In the genomic region with DNA sequence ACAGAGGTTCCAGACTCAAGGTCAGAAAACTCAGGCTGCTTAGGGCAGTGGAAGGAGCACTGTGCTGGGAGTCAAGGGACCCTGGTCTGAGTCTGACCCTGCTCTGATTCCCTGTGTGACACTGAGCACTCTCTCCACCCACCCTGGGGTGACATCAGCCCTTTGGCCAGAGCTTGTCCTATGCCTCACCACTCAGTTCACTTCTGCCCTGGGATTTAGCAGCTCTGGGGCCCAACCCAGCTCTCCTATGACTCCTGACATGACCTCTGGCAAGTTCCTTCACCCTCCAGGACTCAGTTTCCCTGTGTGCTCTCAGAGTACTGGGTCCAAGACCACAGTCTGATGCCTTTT, we compare ENCODE assay signal across 14 cellular contexts.
DNase-seq lines count a peak whose midpoint lies in the region; ATAC-seq, FAIRE-seq and TF ChIP-seq lines count a peak whose summit lies in the region.
"Had no signal": no experiment of that assay in that cellular context is flagged by ENCODE, and none has a peak within 500 bp of the region (broad histone marks: within the 10 kb centered on the region; RNA-seq: fewer than 3 reads in every experiment).

No MANE protein-coding gene starts in this region.

- no peaks in the 10 kb centered on the region for H3K4me1 Mint-ChIP-seq in stimulated activated naive CD8-positive, alpha-beta T cell treated with anti-CD3 and anti-CD28 coated beads, Interleukin-15, amount 100 ng/mL, for 72 hours
- H3K4me1 Mint-ChIP-seq in CD4-positive, alpha-beta memory T cell: no peaks in the 10 kb centered on the region
- H3K4me1 Mint-ChIP-seq: GM23338 had no signal

- in situ Hi-C loops in brain microvascular endothelial cell (cut with HindIII; ENCODE audit: low pct_ligation_motif_present, low sequenced_read_pairs): no loop called here

- no peaks in the 10 kb centered on the region for H3K9me3 ChIP-seq in CD4-positive, alpha-beta memory T cell (ENCODE audit: control insufficient read depth in 1 of 2, low read length in 2 of 2)
- H3K9me3 ChIP-seq: testis had no signal

- intact Hi-C loops in dorsolateral prefrontal cortex (cut with DNase I): loop anchor here (2.0 to 10.0 kb wide), 6 partner anchors 100 to 640 kb away; no protein-coding TSS in a partner anchor
- intact Hi-C loops in CD4-positive, alpha-beta memory T cell (cut with micrococcal nuclease): loop anchor here (1.0 kb wide), 1 partner anchor 493 kb away; no protein-coding TSS in a partner anchor

- no peak overlapping the region for H3K27ac Mint-ChIP-seq in stimulated activated naive CD8-positive, alpha-beta T cell treated with anti-CD3 and anti-CD28 coated beads, Interleukin-15, amount 100 ng/mL, for 72 hours
- H3K27ac Mint-ChIP-seq in CD4-positive, alpha-beta memory T cell: no peak overlapping the region
- H3K27ac Mint-ChIP-seq: GM23338 had no signal

- H3K27ac ChIP-seq in dorsolateral prefrontal cortex (no peak overlapping the region), brain microvascular endothelial cell (no peak overlapping the region)
- no peak overlapping the region for H3K27ac ChIP-seq in CD4-positive, alpha-beta memory T cell (ENCODE audit: low read depth, low read length)
- H3K27ac ChIP-seq: testis had no signal

- no peak overlapping the region for H3K4me3 Mint-ChIP-seq in stimulated activated naive CD8-positive, alpha-beta T cell treated with anti-CD3 and anti-CD28 coated beads, Interleukin-15, amount 100 ng/mL, for 72 hours
- no peak overlapping the region for H3K4me3 Mint-ChIP-seq in CD4-positive, alpha-beta memory T cell
- H3K4me3 Mint-ChIP-seq: GM23338 had no signal

- peaks cover 28% of the 10 kb centered on the region for H3K27me3 Mint-ChIP-seq in stimulated activated naive CD8-positive, alpha-beta T cell treated with anti-CD3 and anti-CD28 coated beads, Interleukin-15, amount 100 ng/mL, for 72 hours
- H3K27me3 Mint-ChIP-seq in CD4-positive, alpha-beta memory T cell: peaks cover 3 to 4% of the 10 kb centered on the region in 2 donors

- H3K36me3 ChIP-seq in bronchial epithelial cell (ENCODE audit: control insufficient read depth, insufficient read depth, low read length) (no peaks in the 10 kb centered on the region), brain microvascular endothelial cell (replicated peaks) (no peaks in the 10 kb centered on the region)
- no peaks in the 10 kb centered on the region for H3K36me3 ChIP-seq in CD4-positive, alpha-beta memory T cell (ENCODE audit: insufficient read depth, low read length)

- no peak for DNase-seq in stimulated activated naive CD8-positive, alpha-beta T cell treated with anti-CD3 and anti-CD28 coated beads, Interleukin-15, amount 100 ng/mL, for 72 hours
- no peak for DNase-seq in stimulated activated naive CD8-positive, alpha-beta T cell treated with anti-CD3 and anti-CD28 coated beads, Interleukin-15, Interleukin-2, amounts not matched to agents 100 U/mL and 50 U/mL, for 24 hours
- DNase-seq in bronchial epithelial cell (ENCODE audit: low read depth) (no peak), dorsolateral prefrontal cortex (no peak), germinal center (ENCODE audit: low spot score) (no peak), brain microvascular endothelial cell (no peak)
- no peak for DNase-seq in CD4-positive, alpha-beta memory T cell
- DNase-seq: activated CD8-positive, alpha-beta memory T cell treated with anti-CD3 and anti-CD28 coated beads, Interleukin-2, amount 50 U/mL, for 48 hours; cerebellar nuclear complex; kidney; NCI-H446 treated with DMSO at 0.1 percent for 48 hours had no signal

- CTCF ChIA-PET in CD4-positive, alpha-beta memory T cell (lab: Charles Lee; ENCODE audit: partially characterized antibody): interaction anchor here (1.0 to 4.8 kb wide), 15 partner anchors 9 to 494 kb away, joined by 3 to 34 read pairs (median 4); no protein-coding TSS in a partner anchor

- POLR2A ChIA-PET in CD4-positive, alpha-beta memory T cell (lab: Charles Lee; ENCODE audit: partially characterized antibody): no interaction called here

- H3K4me3 ChIP-seq in bronchial epithelial cell (ENCODE audit: low read depth, low read length) (no peak overlapping the region), dorsolateral prefrontal cortex (no peak overlapping the region), brain microvascular endothelial cell (ENCODE audit: low read depth, low read length) (no peak overlapping the region)
- no peak overlapping the region for H3K4me3 ChIP-seq in CD4-positive, alpha-beta memory T cell (ENCODE audit: low read length in 2 of 2)
- H3K4me3 ChIP-seq: GM23338, testis had no signal

- no peaks in the 10 kb centered on the region for H3K9me3 Mint-ChIP-seq in stimulated activated naive CD8-positive, alpha-beta T cell treated with anti-CD3 and anti-CD28 coated beads, Interleukin-15, amount 100 ng/mL, for 72 hours
- H3K9me3 Mint-ChIP-seq in CD4-positive, alpha-beta memory T cell: no peaks in the 10 kb centered on the region
- H3K9me3 Mint-ChIP-seq: GM23338 had no signal

- H3K27me3 ChIP-seq in bronchial epithelial cell (ENCODE audit: control insufficient read depth, insufficient read depth, low read length) (peaks cover 2% of the 10 kb centered on the region), dorsolateral prefrontal cortex (peaks cover 0 to 9% (median 0%) of the 10 kb centered on the region in 45 donors), brain microvascular endothelial cell (replicated peaks) (no peaks in the 10 kb centered on the region)
- no peaks in the 10 kb centered on the region for H3K27me3 ChIP-seq in CD4-positive, alpha-beta memory T cell (ENCODE audit: insufficient read depth, low read length)
- H3K27me3 ChIP-seq: testis had no signal

- ATAC-seq in stimulated activated naive CD8-positive, alpha-beta T cell treated with anti-CD3 and anti-CD28 coated beads, Interleukin-15, amount 100 ng/mL, for 72 hours: peak; percentile 32
- ATAC-seq in stimulated activated naive CD8-positive, alpha-beta T cell treated with anti-CD3 and anti-CD28 coated beads, Interleukin-15, Interleukin-2, amounts not matched to agents 100 U/mL and 50 U/mL, for 24 hours: no peak
- ATAC-seq in HG02981 (IDR thresholded peaks at IDR 0.05; ENCODE audit: unreplicated experiment): peak; percentile 6

- H3K4me1 ChIP-seq in CD4-positive, alpha-beta memory T cell (ENCODE audit: insufficient read depth, low read length): no peaks in the 10 kb centered on the region
- H3K4me1 ChIP-seq: testis had no signal

- TF ChIP-seq CTCF in bronchial epithelial cell (IDR thresholded peaks at IDR 0.05; ENCODE audit: insufficient read depth, low read length, severe bottlenecking): no peak
- TF ChIP-seq CTCF in dorsolateral prefrontal cortex (IDR thresholded peaks at IDR 0.05 in 54 of 56, conservative IDR thresholded peaks at IDR 0.05 in 2 of 56; ENCODE audit: low read depth in 1 of 56, partially characterized antibody in 56 of 56): no peak
- TF ChIP-seq CTCF in brain microvascular endothelial cell (IDR thresholded peaks at IDR 0.05; ENCODE audit: low read depth, low read length, missing control alignments): no peak

- no peaks in the 10 kb centered on the region for H3K36me3 Mint-ChIP-seq in CD4-positive, alpha-beta memory T cell

- peak; percentile 18 for FAIRE-seq in bronchial epithelial cell (lab: Jason Lieb, UNC)
